ENCODE assay signal across 8 cellular contexts in the genomic region with DNA sequence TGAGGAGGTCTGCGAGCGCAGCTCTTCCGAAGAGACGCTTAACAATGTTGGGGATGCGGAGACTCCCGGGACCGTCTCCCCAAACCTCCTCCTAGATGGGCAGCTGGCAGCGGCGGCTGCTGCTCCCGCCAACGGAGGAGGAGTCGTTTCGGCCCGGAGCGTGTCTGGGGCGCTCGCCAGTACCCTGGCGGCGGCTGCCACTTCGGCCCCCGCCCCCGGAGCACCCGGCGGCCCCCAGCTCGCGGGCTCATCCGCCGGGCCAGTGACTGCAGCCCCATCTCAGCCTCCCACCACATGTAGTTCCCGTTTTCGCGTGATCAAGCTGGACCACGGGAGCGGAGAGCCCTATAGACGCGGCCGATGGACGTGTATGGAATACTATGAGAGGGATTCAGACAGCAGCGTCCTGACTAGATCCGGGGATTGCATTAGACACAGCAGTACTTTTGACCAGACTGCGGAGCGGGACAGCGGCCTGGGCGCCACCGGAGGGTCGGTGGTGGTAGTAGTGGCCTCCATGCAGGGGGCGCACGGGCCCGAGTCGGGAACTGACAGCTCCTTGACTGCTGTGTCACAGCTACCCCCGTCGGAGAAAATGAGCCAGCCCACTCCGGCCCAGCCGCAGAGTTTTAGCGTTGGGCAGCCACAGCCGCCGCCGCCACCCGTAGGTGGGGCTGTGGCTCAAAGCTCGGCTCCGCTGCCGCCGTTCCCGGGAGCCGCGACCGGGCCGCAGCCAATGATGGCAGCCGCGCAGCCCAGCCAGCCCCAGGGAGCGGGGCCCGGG. TPM values are rescaled to one million over a fixed set of nuclear protein-coding genes. Genes with fewer than 3 reads are reported as not detected.
A peak's percentile ranks its signal among the peaks of the same experiment; 100 is the strongest.
DNase-seq lines count a peak whose midpoint lies in the region; ATAC-seq, FAIRE-seq and TF ChIP-seq lines count a peak whose summit lies in the region.

No MANE protein-coding gene starts in this region.

- H3K4me1 ChIP-seq in HUES6 (ENCODE audit: control insufficient read depth, insufficient read depth, low read length) (peaks cover 20% of the 10 kb centered on the region), pancreas (peaks cover 0 to 21% (median 11%) of the 10 kb centered on the region in 3 donors), upper lobe of right lung (peaks cover 11% of the 10 kb centered on the region)

- intact Hi-C loops in Calu3 (cut with micrococcal nuclease; ENCODE audit: unreplicated experiment) (loop anchor here (2.0 to 10.0 kb wide), 4 partner anchors 61 to 515 kb away; no protein-coding TSS in a partner anchor), Right ventricle myocardium inferior (cut with DNase I) (loop anchor here (2.0 to 10.0 kb wide), 9 partner anchors 37 to 597 kb away; partner anchors contain the start of genes EIF2A, RNF13 and SERP1), pancreas (cut with DNase I) (loop anchor here in 1 of 3 donors (10.0 kb wide), 1 partner anchor 85 kb away; no protein-coding TSS in a partner anchor), upper lobe of right lung (cut with DNase I) (loop anchor here (10.0 kb wide), 1 partner anchor 85 kb away; no protein-coding TSS in a partner anchor)

- FAIRE-seq in pancreas (lab: Jason Lieb, UNC): no peak

- H3K36me3 ChIP-seq in HUES6 (ENCODE audit: control insufficient read depth, insufficient read depth, low read length) (peaks cover 14% of the 10 kb centered on the region; the same call in 1 of the 2 replicates), pancreas (no peaks in the 10 kb centered on the region), upper lobe of right lung (no peaks in the 10 kb centered on the region)

- peak overlapping the region; percentile 99 for H3K27ac Mint-ChIP-seq in Calu3 (ENCODE audit: unreplicated experiment)
- H3K27ac Mint-ChIP-seq in activated naive CD4-positive, alpha-beta T cell treated with anti-CD3 and anti-CD28 coated beads, Interleukin-2, amount 50 U/mL, for 72 hours: peak overlapping the region; percentile 95 to 98

- H3K9me3 ChIP-seq in HUES6 (ENCODE audit: control insufficient read depth, insufficient read depth, low read depth, low read length): no peaks in the 10 kb centered on the region
- H3K9me3 ChIP-seq in pancreas: no peaks in the 10 kb centered on the region
- H3K9me3 ChIP-seq in upper lobe of right lung: no peaks in the 10 kb centered on the region

- H3K4me3 ChIP-seq in HUES6 (ENCODE audit: low read depth, low read length) (peak overlapping the region; percentile 96), pancreas (peak overlapping the region; percentile 78 to 95 (median 86)), upper lobe of right lung (peak overlapping the region; percentile 88)

- H3K9ac ChIP-seq in HUES6 (ENCODE audit: low read length): peak overlapping the region; percentile 95

- no peak overlapping the region; the same call in 1 of the 2 replicates for H3K27ac ChIP-seq in HUES6 (ENCODE audit: low read depth, low read length)
- H3K27ac ChIP-seq in pancreas: peak overlapping the region; percentile 98 to 100 (median 100)
- peak overlapping the region; percentile 99 for H3K27ac ChIP-seq in upper lobe of right lung

- H3K27me3 Mint-ChIP-seq in Calu3 (ENCODE audit: unreplicated experiment): no peaks in the 10 kb centered on the region

- TF ChIP-seq CTCF in Calu3 (IDR thresholded peaks at IDR 0.05; ENCODE audit: unreplicated experiment): peak; percentile 51
- TF ChIP-seq CTCF in pancreas (IDR thresholded peaks at IDR 0.05): peak; percentile 22 to 50 (median 38)
- peak; percentile 63 for TF ChIP-seq CTCF in upper lobe of right lung (IDR thresholded peaks at IDR 0.05)

- peak; percentile 88 for DNase-seq in Calu3
- peak; percentile 25 for DNase-seq in SHP77 treated with DMSO at 0.1 percent for 48 hours (lab: John Stamatoyannopoulos, UW)
- peak; percentile 67 to 83 for DNase-seq in activated naive CD4-positive, alpha-beta T cell treated with anti-CD3 and anti-CD28 coated beads, Interleukin-2, amount 50 U/mL, for 72 hours (ENCODE audit: low spot score in 2 of 2)
- DNase-seq in Right ventricle myocardium inferior (ENCODE audit: missing footprints): peak; percentile 89
- peak; percentile 75 to 93 (median 83) for DNase-seq in pancreas
- peak; percentile 90 for DNase-seq in upper lobe of right lung

- 0 to 1% methylated on average over 63 to 71 of the region's 71 CpGs for WGBS in pancreas, 2 donors

- peaks cover 80% of the 10 kb centered on the region for H3K36me3 Mint-ChIP-seq in Calu3 (ENCODE audit: insufficient read depth, unreplicated experiment)
- H3K36me3 Mint-ChIP-seq in activated naive CD4-positive, alpha-beta T cell treated with anti-CD3 and anti-CD28 coated beads, Interleukin-2, amount 50 U/mL, for 72 hours: peaks cover 19 to 32% of the 10 kb centered on the region in 2 donors

- H3K4me1 Mint-ChIP-seq in Calu3 (ENCODE audit: low read depth, unreplicated experiment): peaks cover 28% of the 10 kb centered on the region

- ATAC-seq in GM19468 (IDR thresholded peaks at IDR 0.05; ENCODE audit: extremely low read depth, unreplicated experiment) (peak; percentile 7), Right ventricle myocardium inferior (peak; percentile 54), pancreas (peak; percentile 56 to 69 (median 62)), upper lobe of right lung (peak; percentile 64)
- ATAC-seq in activated naive CD4-positive, alpha-beta T cell treated with anti-CD3 and anti-CD28 coated beads, Interleukin-2, amount 50 U/mL, for 72 hours: peak; percentile 33 to 44

- H3K4me3 Mint-ChIP-seq in Calu3 (ENCODE audit: low read depth, unreplicated experiment): peak overlapping the region; percentile 74

- H3K9me3 Mint-ChIP-seq in Calu3 (ENCODE audit: low read depth, unreplicated experiment): no peaks in the 10 kb centered on the region
- no peaks in the 10 kb centered on the region for H3K9me3 Mint-ChIP-seq in activated naive CD4-positive, alpha-beta T cell treated with anti-CD3 and anti-CD28 coated beads, Interleukin-2, amount 50 U/mL, for 72 hours

- BruUV-seq in Calu3 (replicated peaks; lab: Mats Ljungman, UMichigan): no TSS peak

- H3K27me3 ChIP-seq in HUES6 (ENCODE audit: control insufficient read depth, insufficient read depth, low read length) (no peaks in the 10 kb centered on the region), pancreas (no peaks in the 10 kb centered on the region), upper lobe of right lung (no peaks in the 10 kb centered on the region)

- CTCF ChIA-PET in Calu3 (lab: Charles Lee): interaction anchor here (0.7 to 3.7 kb wide), 16 partner anchors 10 to 171 kb away, joined by 3 to 34 read pairs (median 4); no protein-coding TSS in a partner anchor

RNA-seq across cellular contexts. Expression of gene TSC22D2, which starts 1.6 kb away (rescaled TPM):
- total RNA-seq in Calu3 (2022) (40.9 and 49.7 TPM in 2 replicates), Right ventricle myocardium inferior (19.8 TPM), pancreas (10 to 100 TPM in 2 of 6 donors, 1 to 10 TPM in 4; 7.1 to 12.2 (median 7.9) TPM), upper lobe of right lung (29.2 TPM)
- 10 to 100 TPM; 12.2 to 28.8 TPM for total RNA-seq in activated naive CD4-positive, alpha-beta T cell treated with anti-CD3 and anti-CD28 coated beads, Interleukin-2, amount 50 U/mL, for 72 hours
- polyA plus RNA-seq in pancreas: 1 to 10 TPM; 5.9 to 8.0 TPM

Comparison
In these comparisons a context has a peak if more than half of its experiments do, and no peak if none do; other contexts are left out.
1. DNase-seq: peak in every context shown above with its lines; median percentile 90 in upper lobe of right lung; 89 in Right ventricle myocardium inferior; 88 in Calu3; 83 in pancreas; 75 in activated naive CD4-positive, alpha-beta T cell treated with anti-CD3 and anti-CD28 coated beads, Interleukin-2, amount 50 U/mL, for 72 hours; 25 in SHP77 treated with DMSO at 0.1 percent for 48 hours.
2. ATAC-seq: peak in every context shown above with its lines; median percentile 64 in upper lobe of right lung; 62 in pancreas; 54 in Right ventricle myocardium inferior; 38 in activated naive CD4-positive, alpha-beta T cell treated with anti-CD3 and anti-CD28 coated beads, Interleukin-2, amount 50 U/mL, for 72 hours; 7 in GM19468.